10 cellular contexts compared by ENCODE assay signal in genomic region chr5:81513982-81514381, GRCh38.
DNase-seq lines count a peak whose midpoint lies in the region; ATAC-seq, FAIRE-seq and TF ChIP-seq lines count a peak whose summit lies in the region.
"Had no signal": no experiment of that assay in that cellular context is flagged by ENCODE, and none has a peak within 500 bp of the region (broad histone marks: within the 10 kb centered on the region; RNA-seq: fewer than 3 reads in every experiment).

No MANE protein-coding gene starts in this region.

- POLR2A ChIA-PET in MCF 10A (lab: Yijun Ruan, JAX) = interaction anchor here (1.4 kb wide), 1 partner anchor 235 kb away, joined by 4 read pairs; no protein-coding TSS in a partner anchor

- H3K27me3 ChIP-seq in breast epithelium (no peaks in the 10 kb centered on the region), small intestine (ENCODE audit: control insufficient read depth in 2 of 2, insufficient read depth in 2 of 2, low read length in 2 of 2) (no peaks in the 10 kb centered on the region)
- H3K27me3 ChIP-seq: upper lobe of left lung had no signal

- BruUV-seq in MCF 10A (replicated peaks; lab: Mats Ljungman, UMichigan) = no TSS peak

- intact Hi-C loops in MCF 10A (cut with micrococcal nuclease) (loop anchor here (1.0 to 2.0 kb wide), 2 partner anchors 235 to 652 kb away; no protein-coding TSS in a partner anchor), breast epithelium (cut with DNase I; ENCODE audit: low total_unique reads) (no loop called here)

- CTCF ChIA-PET in MCF 10A (lab: Yijun Ruan, JAX) = interaction anchor here (0.6 to 1.0 kb wide), 2 partner anchors 46 to 89 kb away, joined by 4 read pairs; no protein-coding TSS in a partner anchor

- TF ChIP-seq POLR2A in breast epithelium (IDR thresholded peaks at IDR 0.05) = no peak
- no peak for TF ChIP-seq POLR2A in NB4 (IDR thresholded peaks at IDR 0.05; ENCODE audit: extremely low read depth, insufficient read length)

- peak; percentile 75 for FAIRE-seq in small intestine (lab: Jason Lieb, UNC)

- peaks cover 12% of the 10 kb centered on the region for H3K36me3 Mint-ChIP-seq in MCF 10A (ENCODE audit: insufficient read depth, unreplicated experiment)

- peak; percentile 35 for TF ChIP-seq CTCF in MCF 10A (IDR thresholded peaks at IDR 0.05; ENCODE audit: unreplicated experiment)
- TF ChIP-seq CTCF in breast epithelium (IDR thresholded peaks at IDR 0.05) = no peak
- TF ChIP-seq CTCF in NB4 (IDR thresholded peaks at IDR 0.05; ENCODE audit: low read depth, low read length) = no peak
- peak; percentile 37 for TF ChIP-seq CTCF in choroid plexus epithelial cell (conservative IDR thresholded peaks at IDR 0.05; ENCODE audit: low read depth, low read length)

- no peaks in the 10 kb centered on the region for H3K4me1 Mint-ChIP-seq in MCF 10A (ENCODE audit: insufficient read depth, unreplicated experiment)

- H3K36me3 ChIP-seq in breast epithelium (no peaks in the 10 kb centered on the region), small intestine (ENCODE audit: control insufficient read depth in 2 of 2, insufficient read depth in 2 of 2, low read length in 2 of 2) (no peaks in the 10 kb centered on the region)
- H3K36me3 ChIP-seq: upper lobe of left lung had no signal

- no peak overlapping the region for H3K4me3 ChIP-seq in breast epithelium
- H3K4me3 ChIP-seq in NB4 (ENCODE audit: low read depth, low read length) = no peak overlapping the region
- H3K4me3 ChIP-seq in choroid plexus epithelial cell (ENCODE audit: low read depth, low read length) = no peak overlapping the region
- H3K4me3 ChIP-seq in small intestine (ENCODE audit: low read depth in 1 of 2, low read length in 2 of 2) = no peak overlapping the region
- H3K4me3 ChIP-seq: upper lobe of left lung had no signal

- H3K27ac ChIP-seq in breast epithelium (no peak overlapping the region), small intestine (ENCODE audit: low read depth in 1 of 2, low read length in 1 of 2) (no peak overlapping the region)
- H3K27ac ChIP-seq: upper lobe of left lung had no signal

- no peaks in the 10 kb centered on the region for H3K27me3 Mint-ChIP-seq in MCF 10A (ENCODE audit: insufficient read depth, unreplicated experiment)

- H3K9me3 Mint-ChIP-seq in MCF 10A (ENCODE audit: unreplicated experiment) = no peaks in the 10 kb centered on the region

- H3K4me1 ChIP-seq in breast epithelium (no peaks in the 10 kb centered on the region), small intestine (ENCODE audit: control insufficient read depth in 2 of 2, insufficient read depth in 1 of 2, low read depth in 1 of 2, low read length in 1 of 2) (no peaks in the 10 kb centered on the region)
- H3K4me1 ChIP-seq: upper lobe of left lung had no signal

- no peak overlapping the region for H3K4me3 Mint-ChIP-seq in MCF 10A (ENCODE audit: unreplicated experiment)

- peak; percentile 20 for DNase-seq in MCF 10A (ENCODE audit: unreplicated experiment)
- DNase-seq in breast epithelium (ENCODE audit: low spot score in 2 of 2) = no peak
- peak; percentile 18 for DNase-seq in NB4 (ENCODE audit: low read depth)
- DNase-seq in choroid plexus epithelial cell (ENCODE audit: low read depth) = peak; percentile 37
- peak; percentile 16 for DNase-seq in small intestine
- DNase-seq in C1 segment of cervical spinal cord (lab: John Stamatoyannopoulos, UW) = no peak
- DNase-seq in activated naive CD4-positive, alpha-beta T cell (lab: John Stamatoyannopoulos, UW) = no peak
- DNase-seq: DMS79, upper lobe of left lung had no signal

- H3K9me3 ChIP-seq in breast epithelium = no peaks in the 10 kb centered on the region
- H3K9me3 ChIP-seq in small intestine (ENCODE audit: control insufficient read depth, low read depth) = no peaks in the 10 kb centered on the region
- H3K9me3 ChIP-seq: upper lobe of left lung had no signal

- no peak for ATAC-seq in HG03025 (IDR thresholded peaks at IDR 0.05; ENCODE audit: low FRiP score, unreplicated experiment)

- no peak overlapping the region for H3K27ac Mint-ChIP-seq in MCF 10A (ENCODE audit: low read depth, unreplicated experiment)

Comparison
In these comparisons a context has a peak if more than half of its experiments do, and no peak if none do; other contexts are left out.
1. DNase-seq: peak in MCF 10A (single experiment), NB4 (single experiment), choroid plexus epithelial cell (single experiment) and small intestine (single experiment); none in breast epithelium (0 of 2), C1 segment of cervical spinal cord (0 of 14) and activated naive CD4-positive, alpha-beta T cell (0 of 4).
2. CTCF ChIP-seq: peak in MCF 10A (single experiment) and choroid plexus epithelial cell (single experiment); none in breast epithelium (0 of 3) and NB4 (single experiment).